ENCODE assay signal across 8 cellular contexts in the genomic region with DNA sequence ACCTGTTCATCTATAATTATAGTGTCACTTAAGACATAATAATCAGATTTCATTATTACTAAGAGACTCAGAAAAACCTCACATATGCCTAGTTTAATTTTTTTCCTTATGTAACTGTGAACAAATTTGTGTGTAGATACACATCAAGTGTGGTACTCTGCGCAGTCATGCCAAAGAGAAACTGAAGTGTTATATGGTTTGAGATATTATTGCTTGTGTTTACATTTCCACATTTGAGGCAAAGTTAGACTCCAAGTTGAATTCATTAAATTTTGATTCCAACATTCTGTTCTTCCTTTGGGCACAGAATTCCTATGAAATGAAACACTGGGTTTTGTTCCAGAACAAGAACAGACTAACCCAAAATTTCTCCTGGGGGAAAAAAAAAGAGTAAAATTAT. TPM values are rescaled to one million over a fixed set of nuclear protein-coding genes. Genes with fewer than 3 reads are reported as not detected.
DNase-seq lines count a peak whose midpoint lies in the region; ATAC-seq, FAIRE-seq and TF ChIP-seq lines count a peak whose summit lies in the region.

No MANE protein-coding gene starts in this region.

- 13 to 33% methylated on average over 1 of the region's 1 CpG for WGBS in gastroesophageal sphincter (ENCODE audit: low coverage in 1 of 2), 2 donors
- WGBS in smooth muscle cell (ENCODE audit: low lambda C conversion rate): 93% methylated on average over 1 of the region's 1 CpG

- H3K27me3 ChIP-seq in gastroesophageal sphincter: no peaks in the 10 kb centered on the region
- H3K27me3 ChIP-seq in smooth muscle cell (ENCODE audit: low read depth): no peaks in the 10 kb centered on the region

- no peak for TF ChIP-seq CTCF in HFF-Myc (IDR thresholded peaks at IDR 0.05; ENCODE audit: low read depth, low read length, missing control alignments)
- no peak for TF ChIP-seq CTCF in WTC11 (IDR thresholded peaks at IDR 0.05)
- TF ChIP-seq CTCF in gastroesophageal sphincter (IDR thresholded peaks at IDR 0.05): no peak
- no peak for TF ChIP-seq CTCF in smooth muscle cell (IDR thresholded peaks at IDR 0.05; ENCODE audit: borderline replicate concordance, insufficient read depth, poor library complexity, severe bottlenecking)

- H3K79me2 ChIP-seq in smooth muscle cell (ENCODE audit: low read depth): peaks cover 69% of the 10 kb centered on the region

- H3F3A ChIP-seq in smooth muscle cell (ENCODE audit: low read depth): peaks cover 18% of the 10 kb centered on the region

- no peaks in the 10 kb centered on the region for H3K9me3 Mint-ChIP-seq in WTC11

- CTCF ChIA-PET in WTC11 (lab: Charles Lee): no interaction called here

- peaks cover 49% of the 10 kb centered on the region for H3K4me1 Mint-ChIP-seq in WTC11

- FAIRE-seq in GM12891 (lab: Jason Lieb, UNC): no peak

- H2AFZ ChIP-seq in smooth muscle cell (ENCODE audit: low read depth): no peak overlapping the region

- peaks cover 60% of the 10 kb centered on the region for H4K20me1 ChIP-seq in smooth muscle cell (ENCODE audit: low read depth)

- H3K27ac ChIP-seq in gastroesophageal sphincter (peak overlapping the region; percentile 91 to 99 (median 98)), smooth muscle cell (ENCODE audit: low read depth) (peak overlapping the region; percentile 97)

- H3K9me3 ChIP-seq in gastroesophageal sphincter (no peaks in the 10 kb centered on the region), smooth muscle cell (replicated peaks; ENCODE audit: low read depth) (no peaks in the 10 kb centered on the region)

- H3K9ac ChIP-seq in smooth muscle cell (ENCODE audit: low read depth): peak overlapping the region; percentile 86

- ATAC-seq in WTC11 (no peak), gastroesophageal sphincter (no peak), GM18870 (IDR thresholded peaks at IDR 0.05; ENCODE audit: unreplicated experiment) (no peak), HG03469 (IDR thresholded peaks at IDR 0.05; ENCODE audit: unreplicated experiment) (no peak)

- H3K4me3 ChIP-seq in HFF-Myc (replicated peaks; ENCODE audit: low read depth, low read length): peak overlapping the region; percentile 71
- peak overlapping the region; percentile 59 to 88 for H3K4me3 ChIP-seq in gastroesophageal sphincter
- peak overlapping the region; percentile 84 for H3K4me3 ChIP-seq in smooth muscle cell

- TF ChIP-seq EP300 in gastroesophageal sphincter (IDR thresholded peaks at IDR 0.05): no peak

- H3K36me3 ChIP-seq in gastroesophageal sphincter (no peaks in the 10 kb centered on the region), smooth muscle cell (ENCODE audit: low read depth) (no peaks in the 10 kb centered on the region)

- peak overlapping the region; percentile 91 for H3K4me2 ChIP-seq in smooth muscle cell

- POLR2A ChIA-PET in WTC11 (lab: Charles Lee): no interaction called here

- H3K36me3 Mint-ChIP-seq in WTC11: no peaks in the 10 kb centered on the region

- H3K27me3 Mint-ChIP-seq in WTC11 (ENCODE audit: low read depth): peaks cover 22% of the 10 kb centered on the region

- peaks cover 11 to 66% (median 13%) of the 10 kb centered on the region in 3 donors for H3K4me1 ChIP-seq in gastroesophageal sphincter
- peaks cover 40% of the 10 kb centered on the region for H3K4me1 ChIP-seq in smooth muscle cell (ENCODE audit: low read depth)

- DNase-seq in HFF-Myc (ENCODE audit: extremely low read depth, low read depth) (no peak), WTC11 (ENCODE audit: low spot score) (no peak), smooth muscle cell (lab: John Stamatoyannopoulos, UW; ENCODE audit: unreplicated experiment) (no peak), NCI-H2107 (lab: John Stamatoyannopoulos, UW) (no peak), GM12891 (ENCODE audit: insufficient read length, low spot score) (no peak)

- H3K4me3 Mint-ChIP-seq in WTC11: peak overlapping the region; percentile 87; the same call in 1 of the 2 replicates

- TF ChIP-seq POLR2A in gastroesophageal sphincter (IDR thresholded peaks at IDR 0.05) (no peak), GM12891 (IDR thresholded peaks at IDR 0.05; ENCODE audit: low read depth, low read length) (no peak)

- H3K27ac Mint-ChIP-seq in WTC11: no peak overlapping the region

TF ChIP-seq in WTC11, 78 proteins besides CTCF, POLR2A, EP300 and RAD21:
- no peak for TF ChIP-seq SMAD3 (CRISPR knock-in tag; IDR thresholded peaks at IDR 0.05; ENCODE audit: borderline replicate concordance)
- TF ChIP-seq NR2C2 (CRISPR knock-in tag; IDR thresholded peaks at IDR 0.05): no peak
- no peak for TF ChIP-seq GABPB1 (CRISPR knock-in tag; IDR thresholded peaks at IDR 0.05)

TF ChIP-seq in GM12891, 5 proteins besides CTCF, POLR2A, EP300 and RAD21:
- TF ChIP-seq PAX5 (IDR thresholded peaks at IDR 0.05; ENCODE audit: insufficient read depth, low read length, severe bottlenecking): no peak
- TF ChIP-seq SPI1 (IDR thresholded peaks at IDR 0.05; ENCODE audit: low read depth, low read length): no peak
- TF ChIP-seq POLR2AphosphoS5 (IDR thresholded peaks at IDR 0.05; ENCODE audit: low read depth, low read length): no peak
- no peak for TF ChIP-seq POU2F2 (IDR thresholded peaks at IDR 0.05; ENCODE audit: low read depth, low read length)
- TF ChIP-seq TAF1 (IDR thresholded peaks at IDR 0.05; ENCODE audit: low read depth, low read length): no peak

RNA-seq across cellular contexts. Expression of gene MBNL1, which starts 2.2 kb away (rescaled TPM):
- 16.0 to 20.4 TPM (median 17.8 TPM) in 3 replicates for total RNA-seq in WTC11 (2021)
- total RNA-seq in gastroesophageal sphincter: 100 to 1,000 TPM; 623 to 745 (median 684) TPM
- total RNA-seq in smooth muscle cell: 126 and 128 TPM in 2 replicates
- polyA plus RNA-seq in smooth muscle cell: 19.5 and 22.0 TPM in 2 replicates
- polyA plus RNA-seq in GM12891 (2012; ENCODE audit: low read depth, missing spikeins): 103 TPM
